ENCODE assay signal across 19 cellular contexts in genomic region chr5:164563370-164563769, GRCh38.
DNase-seq lines count a peak whose midpoint lies in the region; ATAC-seq and TF ChIP-seq lines count a peak whose summit lies in the region.
"Had no signal": no experiment of that assay in that cellular context is flagged by ENCODE, and none has a peak within 500 bp of the region (broad histone marks: within the 10 kb centered on the region; RNA-seq: fewer than 3 reads in every experiment).

No MANE protein-coding gene starts in this region.

- H3K4me3 ChIP-seq in SK-N-SH (ENCODE audit: low read depth in 2 of 2, low read length in 1 of 2) (no peak overlapping the region), retinal pigment epithelial cell (ENCODE audit: low read length) (no peak overlapping the region)
- H3K4me3 ChIP-seq: GM12878, HAP-1 had no signal

- no peaks in the 10 kb centered on the region for H3K9me2 ChIP-seq in SK-N-SH

- no peaks in the 10 kb centered on the region for H3K79me2 ChIP-seq in SK-N-SH (ENCODE audit: insufficient read depth)

- 16% methylated on average over 1 of the region's 1 CpG for WGBS in SK-N-SH (ENCODE audit: low lambda C conversion rate)

- H3K27me3 ChIP-seq in SK-N-SH (ENCODE audit: insufficient read depth), result no peaks in the 10 kb centered on the region

- CTCF ChIA-PET in SK-N-SH (lab: Yijun Ruan, JAX), result no interaction called here

- no peaks in the 10 kb centered on the region for H3F3A ChIP-seq in SK-N-SH (replicated peaks; ENCODE audit: insufficient read depth)

- no peaks in the 10 kb centered on the region for H4K20me1 ChIP-seq in SK-N-SH (ENCODE audit: insufficient read depth)

- no peaks in the 10 kb centered on the region for H3K9me3 ChIP-seq in SK-N-SH
- H3K9me3 ChIP-seq: HAP-1 had no signal

- no peak overlapping the region for H2AFZ ChIP-seq in SK-N-SH (ENCODE audit: low read depth)

- POLR2A ChIA-PET in SK-N-SH (lab: Yijun Ruan, JAX), result no interaction called here

- H3K27ac ChIP-seq in SK-N-SH (ENCODE audit: low read depth in 2 of 2, low read length in 1 of 2), result peak overlapping the region in 1 of 2 experiments; percentile 47; a peak in 2 of 4 replicates

- no peak for TF ChIP-seq CTCF in SK-N-SH (IDR thresholded peaks at IDR 0.05)
- TF ChIP-seq CTCF in retinal pigment epithelial cell (conservative IDR thresholded peaks at IDR 0.05; ENCODE audit: low read depth, low read length), result no peak

- H3K4me2 ChIP-seq in SK-N-SH, result no peak overlapping the region

- DNase-seq in SK-N-SH (no peak), NCI-H524 (lab: John Stamatoyannopoulos, UW) (peak; percentile 6 to 75), NCI-H82 (lab: John Stamatoyannopoulos, UW) (peak; percentile 89), retinal pigment epithelial cell (ENCODE audit: low read depth) (peak; percentile 11), inferior parietal cortex (ENCODE audit: extremely low spot score) (no peak)
- no peak for DNase-seq in stimulated activated naive CD8-positive, alpha-beta T cell treated with anti-CD3 and anti-CD28 coated beads, Interleukin-15, Interleukin-2, amounts not matched to agents 100 U/mL and 50 U/mL, for 24 hours
- DNase-seq: C1 segment of cervical spinal cord; Calu3; CD4-positive, alpha-beta memory T cell; COR-L47; DMS79; EL; GDM1; GOT3; HFFc6 had no signal

- H3K4me1 ChIP-seq in SK-N-SH (ENCODE audit: control insufficient read depth in 1 of 2, insufficient read depth in 2 of 2, low read depth in 1 of 2, low read length in 1 of 2), result no peaks in the 10 kb centered on the region; a peak in 1 of 4 replicates
- H3K4me1 ChIP-seq: HAP-1 had no signal

- no peaks in the 10 kb centered on the region for H3K36me3 ChIP-seq in SK-N-SH (replicated peaks in 1 of 2; ENCODE audit: control insufficient read depth in 1 of 2, insufficient read depth in 2 of 2, low read length in 1 of 2)
- H3K36me3 ChIP-seq: HAP-1 had no signal

- no peak for TF ChIP-seq EP300 in SK-N-SH (IDR thresholded peaks at IDR 0.05; ENCODE audit: borderline replicate concordance in 1 of 2, low read depth in 1 of 2, low read length in 1 of 2)

- no peak for ATAC-seq in SK-N-SH treated with all-trans-retinoic acid at 6 μM for 48 hours
- no peak for ATAC-seq in stimulated activated naive CD8-positive, alpha-beta T cell treated with anti-CD3 and anti-CD28 coated beads, Interleukin-15, Interleukin-2, amounts not matched to agents 100 U/mL and 50 U/mL, for 24 hours
- no peak for ATAC-seq in GM21529 (IDR thresholded peaks at IDR 0.05; ENCODE audit: unreplicated experiment)
- ATAC-seq: GM12878 had no signal

- no peak for TF ChIP-seq RAD21 in SK-N-SH (IDR thresholded peaks at IDR 0.05; ENCODE audit: low read length)

- no peak overlapping the region for H3K9ac ChIP-seq in SK-N-SH

TF ChIP-seq in SK-N-SH treated with all-trans-retinoic acid at 6 μM for 48 hours, 23 proteins besides CTCF, POLR2A, EP300 and RAD21 (continues in another document):
- TF ChIP-seq PATZ1 (CRISPR knock-in tag; IDR thresholded peaks at IDR 0.05; ENCODE audit: borderline replicate concordance) (peak; percentile 63; the same call in 1 of the 2 replicates), CSDC2 (CRISPR knock-in tag; IDR thresholded peaks at IDR 0.05) (no peak), POU6F1 (CRISPR knock-in tag; IDR thresholded peaks at IDR 0.05; ENCODE audit: borderline replicate concordance, low read depth) (no peak; the same call in 1 of the 2 replicates), OSR1 (CRISPR knock-in tag; IDR thresholded peaks at IDR 0.05) (no peak), ZNF8 (CRISPR knock-in tag; IDR thresholded peaks at IDR 0.05) (no peak), CREB5 (CRISPR knock-in tag; IDR thresholded peaks at IDR 0.05; ENCODE audit: low read depth) (peak; percentile 82)

TF ChIP-seq in SK-N-SH, 30 proteins besides CTCF, POLR2A, EP300 and RAD21:
- TF ChIP-seq TCF12 (IDR thresholded peaks at IDR 0.05) (no peak), GATA2 (CRISPR knock-in tag; IDR thresholded peaks at IDR 0.05) (no peak), RXRA (IDR thresholded peaks at IDR 0.05; ENCODE audit: borderline replicate concordance, low read depth) (no peak), FOSL2 (IDR thresholded peaks at IDR 0.05; ENCODE audit: borderline replicate concordance, low read depth) (no peak), IRF3 (IDR thresholded peaks at IDR 0.05; ENCODE audit: low read depth, low read length) (no peak), USF2 (IDR thresholded peaks at IDR 0.05; ENCODE audit: borderline replicate concordance, low read depth, low read length) (no peak)

Comparison
In these comparisons a context has a peak if more than half of its experiments do, and no peak if none do; other contexts are left out.
1. DNase-seq: peak in NCI-H524 (2 of 2), NCI-H82 (single experiment) and retinal pigment epithelial cell (single experiment); none in SK-N-SH (single experiment), inferior parietal cortex (single experiment) and stimulated activated naive CD8-positive, alpha-beta T cell treated with anti-CD3 and anti-CD28 coated beads, Interleukin-15, Interleukin-2, amounts not matched to agents 100 U/mL and 50 U/mL, for 24 hours (single experiment).